In genomic region chr4:27049101-27049829, GRCh38 we compare ENCODE assay signal across 17 cellular contexts.
DNase-seq lines count a peak whose midpoint lies in the region; ATAC-seq and TF ChIP-seq lines count a peak whose summit lies in the region.
"Had no signal": no experiment of that assay in that cellular context is flagged by ENCODE, and none has a peak within 500 bp of the region (broad histone marks: within the 10 kb centered on the region; RNA-seq: fewer than 3 reads in every experiment).

No MANE protein-coding gene starts in this region.

- DNase-seq in GM23338 (ENCODE audit: low spot score) (no peak), PC-3 (no peak), endodermal cell (peak; percentile 34), ovary (no peak), SHP77 treated with DMSO at 0.1 percent for 48 hours (lab: John Stamatoyannopoulos, UW) (no peak)
- DNase-seq in stimulated activated CD4-positive, alpha-beta T cell treated with anti-CD3 and anti-CD28 coated beads, Interleukin-4, amount 100 ng/mL, for 24 hours = no peak
- DNase-seq: activated CD4-positive, CD25-positive, alpha-beta regulatory T cell treated with anti-CD3 and anti-CD28 coated beads, Interleukin-2, amount 50 U/mL, for 72 hours; activated CD8-positive, alpha-beta memory T cell treated with anti-CD3 and anti-CD28 coated beads, Interleukin-2, amount 10 ng/mL, durations not matched to agents 7 days and 5 days; aorta; DMS 273 treated with DMSO at 0.1 percent for 48 hours; left colon; NCI-H2081 treated with DMSO at 0.1 percent for 48 hours; NCI-H510A; PC-9 had no signal

- intact Hi-C loops in PC-3 (cut with micrococcal nuclease) (loop anchor here (2.0 to 5.0 kb wide), 2 partner anchors 128 to 583 kb away; no protein-coding TSS in a partner anchor), ovary (cut with DNase I) (loop anchor here in 1 of 4 donors (10.0 kb wide), 1 partner anchor 436 kb away; no protein-coding TSS in a partner anchor)

- WGBS in endodermal cell (ENCODE audit: insufficient coverage in 1 of 2, insufficient read length in 1 of 2), 2 experiments = 86 to 91% methylated on average over 3 to 10 of the region's 11 CpGs
- 47 to 53% (median 48%) methylated on average over 11 of the region's 11 CpGs for WGBS in ovary, 3 donors

- H3K27me3 Mint-ChIP-seq in GM23338 (ENCODE audit: insufficient read depth, low read depth, poor library complexity) (peaks cover 7% of the 10 kb centered on the region), endodermal cell (ENCODE audit: insufficient read depth) (peaks cover 12% of the 10 kb centered on the region)

- H3F3A ChIP-seq in GM23338 (replicated peaks; ENCODE audit: low read depth) (no peaks in the 10 kb centered on the region), PC-3 (ENCODE audit: low read length, unreplicated experiment) (no peaks in the 10 kb centered on the region)

- H3K4me1 ChIP-seq in GM23338 (ENCODE audit: insufficient read depth) (0 out of 2 replicates have a peak, but pooled peaks cover 4% of the 10 kb centered on the region), PC-3 (ENCODE audit: insufficient read depth, low read length) (peaks cover 5% of the 10 kb centered on the region), endodermal cell (ENCODE audit: control insufficient read depth, insufficient read depth, low read length) (no peaks in the 10 kb centered on the region), skeletal muscle satellite cell (ENCODE audit: control insufficient read depth, insufficient read depth, low read length) (peaks cover 4% of the 10 kb centered on the region), ovary (ENCODE audit: insufficient read depth) (no peaks in the 10 kb centered on the region)
- H3K4me1 ChIP-seq: BLaER1, SJSA1 had no signal

- H3K9me2 ChIP-seq in GM23338 (ENCODE audit: insufficient read depth) = no peaks in the 10 kb centered on the region
- H3K9me2 ChIP-seq in PC-3 (replicated peaks; ENCODE audit: low read length) = no peaks in the 10 kb centered on the region

- H3K4me1 Mint-ChIP-seq in GM23338 (peaks cover 3% of the 10 kb centered on the region; the same call in 1 of the 3 replicates), endodermal cell (peaks cover 12% of the 10 kb centered on the region)

- H3K9me3 Mint-ChIP-seq in GM23338 = no peaks in the 10 kb centered on the region
- H3K9me3 Mint-ChIP-seq in endodermal cell = no peaks in the 10 kb centered on the region

- no peaks in the 10 kb centered on the region for H3K36me3 ChIP-seq in GM23338 (ENCODE audit: insufficient read depth)
- H3K36me3 ChIP-seq in PC-3 (ENCODE audit: low read depth, low read length) = no peaks in the 10 kb centered on the region
- no peaks in the 10 kb centered on the region for H3K36me3 ChIP-seq in endodermal cell (ENCODE audit: control insufficient read depth, insufficient read depth, low read length)
- H3K36me3 ChIP-seq in skeletal muscle satellite cell (ENCODE audit: insufficient read depth, low read length) = no peaks in the 10 kb centered on the region
- no peaks in the 10 kb centered on the region for H3K36me3 ChIP-seq in ovary
- H3K36me3 ChIP-seq: BLaER1, SJSA1 had no signal

- CTCF ChIA-PET in PC-3 (lab: Charles Lee) = no interaction called here

- H3K4me3 ChIP-seq in GM23338 = no peak overlapping the region
- peak overlapping the region; percentile 66 for H3K4me3 ChIP-seq in PC-3 (ENCODE audit: low read length)
- H3K4me3 ChIP-seq in endodermal cell (ENCODE audit: low read length) = no peak overlapping the region
- H3K4me3 ChIP-seq in skeletal muscle satellite cell (ENCODE audit: low read length) = no peak overlapping the region
- H3K4me3 ChIP-seq in ovary = no peak overlapping the region
- H3K4me3 ChIP-seq: BLaER1, SJSA1 had no signal

- H3K9me3 ChIP-seq in PC-3 (ENCODE audit: low read length) = no peaks in the 10 kb centered on the region
- H3K9me3 ChIP-seq in endodermal cell (ENCODE audit: control insufficient read depth, low read length) = no peaks in the 10 kb centered on the region
- H3K9me3 ChIP-seq in skeletal muscle satellite cell (replicated peaks; ENCODE audit: low read length) = no peaks in the 10 kb centered on the region
- H3K9me3 ChIP-seq in ovary = no peaks in the 10 kb centered on the region
- H3K9me3 ChIP-seq: SJSA1 had no signal

- TF ChIP-seq POLR2A in ovary (IDR thresholded peaks at IDR 0.05) = no peak

- H3K27me3 ChIP-seq in GM23338 (ENCODE audit: insufficient read depth) = no peaks in the 10 kb centered on the region
- no peaks in the 10 kb centered on the region for H3K27me3 ChIP-seq in PC-3 (ENCODE audit: low read length)
- H3K27me3 ChIP-seq in endodermal cell (ENCODE audit: control insufficient read depth, insufficient read depth, low read length, poor library complexity, severe bottlenecking) = peaks cover 23% of the 10 kb centered on the region
- H3K27me3 ChIP-seq in skeletal muscle satellite cell (ENCODE audit: control insufficient read depth, insufficient read depth, low read length) = peaks cover 70% of the 10 kb centered on the region
- no peaks in the 10 kb centered on the region for H3K27me3 ChIP-seq in ovary
- H3K27me3 ChIP-seq: BLaER1 had no signal

- no TSS peak for BruUV-seq in PC-3 (replicated peaks; lab: Mats Ljungman, UMichigan)

- peak overlapping the region; percentile 63; the same call in 1 of the 2 replicates for H2AFZ ChIP-seq in GM23338
- peak overlapping the region; percentile 77 for H2AFZ ChIP-seq in PC-3 (ENCODE audit: low read length)
- H2AFZ ChIP-seq: PC-9 had no signal

- POLR2A ChIA-PET in PC-3 (lab: Charles Lee; ENCODE audit: unreplicated experiment) = no interaction called here

- H3K27ac Mint-ChIP-seq in GM23338 = no peak overlapping the region
- no peak overlapping the region for H3K27ac Mint-ChIP-seq in endodermal cell
- H3K27ac Mint-ChIP-seq: activated CD8-positive, alpha-beta memory T cell treated with anti-CD3 and anti-CD28 coated beads, Interleukin-2, amount 10 ng/mL, durations not matched to agents 7 days and 5 days had no signal

- H3K27ac ChIP-seq in GM23338 (ENCODE audit: low read depth) = no peak overlapping the region
- H3K27ac ChIP-seq in PC-3 (ENCODE audit: low read length) = no peak overlapping the region
- no peak overlapping the region for H3K27ac ChIP-seq in endodermal cell (ENCODE audit: low read depth, low read length)
- no peak overlapping the region for H3K27ac ChIP-seq in ovary
- H3K27ac ChIP-seq: BLaER1, PC-9, SJSA1 had no signal

- no peaks in the 10 kb centered on the region for H3K79me2 ChIP-seq in GM23338 (replicated peaks; ENCODE audit: insufficient read depth)
- no peaks in the 10 kb centered on the region for H3K79me2 ChIP-seq in PC-3 (ENCODE audit: low read length)

- no peak overlapping the region for H3K9ac ChIP-seq in PC-3 (ENCODE audit: low read length)
- H3K9ac ChIP-seq in endodermal cell (ENCODE audit: extremely low read depth, low read length, poor library complexity, severe bottlenecking) = no peak overlapping the region
- H3K9ac ChIP-seq in skeletal muscle satellite cell (ENCODE audit: low read depth, low read length) = no peak overlapping the region
- H3K9ac ChIP-seq: BLaER1 had no signal

- no peak for TF ChIP-seq EP300 in ovary (IDR thresholded peaks at IDR 0.05)

- TF ChIP-seq CTCF in GM23338 (conservative IDR thresholded peaks at IDR 0.05; ENCODE audit: low read depth in 2 of 2) = no peak
- TF ChIP-seq CTCF in PC-3 (conservative IDR thresholded peaks at IDR 0.05; ENCODE audit: low read depth, low read length) = no peak
- no peak for TF ChIP-seq CTCF in endodermal cell (conservative IDR thresholded peaks at IDR 0.05)
- TF ChIP-seq CTCF in ovary (IDR thresholded peaks at IDR 0.05) = no peak

- no peak overlapping the region for H3K4me2 ChIP-seq in GM23338
- peak overlapping the region; percentile 91 for H3K4me2 ChIP-seq in PC-3 (ENCODE audit: low read length)
- peak overlapping the region; percentile 82 for H3K4me2 ChIP-seq in skeletal muscle satellite cell (ENCODE audit: low read length)
- H3K4me2 ChIP-seq: BLaER1 had no signal

- H3K4me3 Mint-ChIP-seq in GM23338 (no peak overlapping the region), endodermal cell (no peak overlapping the region)
- H3K4me3 Mint-ChIP-seq: activated CD8-positive, alpha-beta memory T cell treated with anti-CD3 and anti-CD28 coated beads, Interleukin-2, amount 10 ng/mL, durations not matched to agents 7 days and 5 days had no signal

- H3K36me3 Mint-ChIP-seq in GM23338 (ENCODE audit: low read depth) (no peaks in the 10 kb centered on the region), endodermal cell (ENCODE audit: low read depth) (no peaks in the 10 kb centered on the region)
- H3K36me3 Mint-ChIP-seq: activated CD8-positive, alpha-beta memory T cell treated with anti-CD3 and anti-CD28 coated beads, Interleukin-2, amount 10 ng/mL, durations not matched to agents 7 days and 5 days had no signal

- ATAC-seq in GM23338 (no peak), PC-3 (no peak)
- ATAC-seq: activated CD8-positive, alpha-beta memory T cell treated with anti-CD3 and anti-CD28 coated beads, Interleukin-2, amount 10 ng/mL, durations not matched to agents 7 days and 5 days had no signal

- H4K20me1 ChIP-seq in GM23338 (replicated peaks; ENCODE audit: insufficient read depth) (no peaks in the 10 kb centered on the region), PC-3 (ENCODE audit: low read length) (no peaks in the 10 kb centered on the region)
- H4K20me1 ChIP-seq: BLaER1 had no signal

TF ChIP-seq in GM23338, 12 proteins besides CTCF, POLR2A, EP300 and RAD21 (continues in another document):
- no peak for TF ChIP-seq ZNF114 (CRISPR knock-in tag; IDR thresholded peaks at IDR 0.05)
